In the genomic region with DNA sequence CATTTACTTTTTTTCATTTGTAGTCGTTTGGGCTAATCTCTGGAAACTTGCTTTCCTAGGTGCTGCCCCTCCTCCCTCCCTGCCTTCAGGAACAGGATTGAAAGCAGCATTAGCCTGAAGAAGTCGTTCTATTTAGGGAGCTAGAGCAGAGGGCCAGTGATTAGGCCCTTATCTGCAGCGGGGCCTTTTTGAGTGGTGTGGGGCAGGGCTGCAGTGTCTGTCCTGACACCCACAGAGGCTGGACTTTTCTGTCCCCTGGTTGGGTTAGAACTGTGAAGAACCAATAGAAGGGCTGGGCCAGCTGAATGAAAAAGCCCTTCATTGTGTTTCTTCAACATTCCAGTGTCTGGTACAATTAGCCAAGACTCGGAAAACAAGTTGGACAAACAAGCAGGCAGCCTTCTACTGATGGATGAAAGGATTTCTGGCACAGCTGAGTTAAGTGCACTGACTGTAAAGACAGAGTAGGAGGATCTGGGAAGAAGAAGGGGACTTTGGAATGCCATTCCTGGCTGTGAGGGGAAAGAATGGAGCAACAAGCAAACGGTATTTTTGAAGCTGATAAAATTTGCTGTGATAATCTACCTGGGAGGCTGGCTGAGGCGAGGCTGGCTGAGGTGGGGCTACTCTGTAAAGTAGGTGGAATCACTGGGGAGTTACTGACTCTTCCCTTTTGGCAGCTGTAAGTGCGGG, we compare ENCODE assay signal across 8 cellular contexts. TPM values are rescaled to one million over a fixed set of nuclear protein-coding genes. Genes with fewer than 3 reads are reported as not detected.
DNase-seq lines count a peak whose midpoint lies in the region; ATAC-seq and TF ChIP-seq lines count a peak whose summit lies in the region.

No MANE protein-coding gene starts in this region.

- H3K36me3 Mint-ChIP-seq in T-helper 2 cell treated with Interferon-gamma antibody and Interleukin-4, amounts not matched to agents 5 μg/mL and 100 μg/mL, for 36 hours (ENCODE audit: low read depth) = peaks cover 45% of the 10 kb centered on the region

- no peaks in the 10 kb centered on the region for H3K27me3 ChIP-seq in brain microvascular endothelial cell (replicated peaks)
- H3K27me3 ChIP-seq in left lung = no peaks in the 10 kb centered on the region
- H3K27me3 ChIP-seq in suprapubic skin = no peaks in the 10 kb centered on the region

- H3K36me3 ChIP-seq in brain microvascular endothelial cell (replicated peaks) = peaks cover 4% of the 10 kb centered on the region
- no peaks in the 10 kb centered on the region for H3K36me3 ChIP-seq in left lung
- no peaks in the 10 kb centered on the region for H3K36me3 ChIP-seq in suprapubic skin

- TF ChIP-seq CTCF in brain microvascular endothelial cell (IDR thresholded peaks at IDR 0.05; ENCODE audit: low read depth, low read length, missing control alignments) (no peak), left lung (IDR thresholded peaks at IDR 0.05) (no peak), suprapubic skin (IDR thresholded peaks at IDR 0.05) (no peak)

- H3K27ac ChIP-seq in brain microvascular endothelial cell (peak overlapping the region; percentile 31), left lung (peak overlapping the region; percentile 67 to 84), suprapubic skin (peak overlapping the region; percentile 78)

- H3K4me3 Mint-ChIP-seq in T-helper 2 cell treated with Interferon-gamma antibody and Interleukin-4, amounts not matched to agents 5 μg/mL and 100 μg/mL, for 36 hours = peak overlapping the region; percentile 86

- no peak for DNase-seq in T-helper 2 cell treated with Interferon-gamma antibody and Interleukin-4, amounts not matched to agents 5 μg/mL and 100 μg/mL, for 36 hours (ENCODE audit: low spot score)
- DNase-seq in T-helper 2 cell (no peak), brain microvascular endothelial cell (no peak), left lung (peak in 1 of 2 donors; percentile 65), suprapubic skin (ENCODE audit: low spot score in 2 of 2) (no peak), SKM-1 treated with dmso at 0.1 percent for 144 hours (lab: John Stamatoyannopoulos, UW; ENCODE audit: unreplicated experiment) (no peak)

- peaks cover 12% of the 10 kb centered on the region for H3K9me3 Mint-ChIP-seq in T-helper 2 cell treated with Interferon-gamma antibody and Interleukin-4, amounts not matched to agents 5 μg/mL and 100 μg/mL, for 36 hours

- peaks cover 50% of the 10 kb centered on the region for H3K4me1 Mint-ChIP-seq in T-helper 2 cell treated with Interferon-gamma antibody and Interleukin-4, amounts not matched to agents 5 μg/mL and 100 μg/mL, for 36 hours (ENCODE audit: low read depth)

- H3K4me3 ChIP-seq in brain microvascular endothelial cell (ENCODE audit: low read depth, low read length) = no peak overlapping the region
- H3K4me3 ChIP-seq in left lung = no peak overlapping the region
- no peak overlapping the region for H3K4me3 ChIP-seq in suprapubic skin

- intact Hi-C loops in left lung (cut with DNase I) = no loop called here

- H3K9me3 ChIP-seq in left lung (no peaks in the 10 kb centered on the region), suprapubic skin (no peaks in the 10 kb centered on the region)

- no peak for TF ChIP-seq POLR2A in suprapubic skin (IDR thresholded peaks at IDR 0.05)

- TF ChIP-seq EP300 in suprapubic skin (IDR thresholded peaks at IDR 0.05) = no peak

- no peaks in the 10 kb centered on the region for H3K27me3 Mint-ChIP-seq in T-helper 2 cell treated with Interferon-gamma antibody and Interleukin-4, amounts not matched to agents 5 μg/mL and 100 μg/mL, for 36 hours (ENCODE audit: low read depth)

- in situ Hi-C loops in brain microvascular endothelial cell (cut with HindIII; ENCODE audit: low pct_ligation_motif_present, low sequenced_read_pairs) = no loop called here

- peak overlapping the region; percentile 81 for H3K27ac Mint-ChIP-seq in T-helper 2 cell treated with Interferon-gamma antibody and Interleukin-4, amounts not matched to agents 5 μg/mL and 100 μg/mL, for 36 hours

- 32% methylated on average over 7 of the region's 7 CpGs for WGBS in suprapubic skin

- ATAC-seq in left lung = peak; percentile 84
- ATAC-seq in GM21526 (IDR thresholded peaks at IDR 0.05; ENCODE audit: low FRiP score, unreplicated experiment) = no peak
- ATAC-seq in HG02678 (IDR thresholded peaks at IDR 0.05; ENCODE audit: unreplicated experiment) = no peak

- H3K4me1 ChIP-seq in left lung (peaks cover 38 to 73% of the 10 kb centered on the region in 2 donors), suprapubic skin (peaks cover 45% of the 10 kb centered on the region)

RNA-seq across cellular contexts. Expression of a gene that starts 9.7 kb away (rescaled TPM):
- total RNA-seq in left lung (100 to 1,000 TPM; 358 to 385 TPM), suprapubic skin (100 to 1,000 TPM; 421 to 942 (median 545) TPM)
